22 cellular contexts compared by ENCODE assay signal in the genomic region with DNA sequence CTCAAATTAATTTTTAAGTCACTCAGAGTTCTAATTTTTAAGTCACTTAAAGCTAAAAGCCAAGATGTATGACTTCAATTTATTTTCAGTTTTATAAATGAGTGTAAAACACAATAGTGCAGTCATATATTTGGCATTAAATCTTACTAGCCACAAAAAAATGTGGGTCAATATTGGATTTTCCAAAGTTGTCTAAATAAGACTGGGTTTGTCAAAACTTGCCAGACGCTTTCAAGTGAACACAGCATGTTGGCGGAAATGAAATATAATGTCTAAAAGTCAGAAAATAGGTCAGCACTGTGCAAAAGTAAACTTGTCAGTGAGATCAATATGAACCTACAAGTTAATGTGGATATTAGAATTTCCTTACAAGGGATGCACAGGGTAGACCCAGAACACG.
DNase-seq lines count a peak whose midpoint lies in the region; ATAC-seq, FAIRE-seq and TF ChIP-seq lines count a peak whose summit lies in the region.
"Had no signal": no experiment of that assay in that cellular context is flagged by ENCODE, and none has a peak within 500 bp of the region (broad histone marks: within the 10 kb centered on the region; RNA-seq: fewer than 3 reads in every experiment).

No MANE protein-coding gene starts in this region.

- H3K4me3 ChIP-seq in PC-3 (ENCODE audit: low read length): no peak overlapping the region
- no peak overlapping the region for H3K4me3 ChIP-seq in bronchial epithelial cell (ENCODE audit: low read depth, low read length)
- H3K4me3 ChIP-seq: A549; BLaER1 treated with 17β-estradiol and CSF1 and Interleukin-3, amounts not matched to agents 10 nM and 100 nM had no signal

- H3K9me3 Mint-ChIP-seq in nephron progenitor cell (no peaks in the 10 kb centered on the region), osteocyte (ENCODE audit: unreplicated experiment) (no peaks in the 10 kb centered on the region)
- no peaks in the 10 kb centered on the region for H3K9me3 Mint-ChIP-seq in activated naive CD4-positive, alpha-beta T cell treated with anti-CD3 and anti-CD28 coated beads for 36 hours
- H3K9me3 Mint-ChIP-seq: CD4-positive, alpha-beta T cell had no signal

- peak overlapping the region; percentile 50 for H3K27ac Mint-ChIP-seq in nephron progenitor cell
- H3K27ac Mint-ChIP-seq in osteocyte (ENCODE audit: unreplicated experiment): peak overlapping the region; percentile 93
- no peak overlapping the region for H3K27ac Mint-ChIP-seq in activated naive CD4-positive, alpha-beta T cell treated with anti-CD3 and anti-CD28 coated beads for 36 hours
- H3K27ac Mint-ChIP-seq: B cell; CD4-positive, alpha-beta T cell; CD8-positive, alpha-beta T cell had no signal

- H3K4me3 Mint-ChIP-seq in nephron progenitor cell (no peak overlapping the region), osteocyte (ENCODE audit: unreplicated experiment) (peak overlapping the region; percentile 4)
- H3K4me3 Mint-ChIP-seq in activated naive CD4-positive, alpha-beta T cell treated with anti-CD3 and anti-CD28 coated beads for 36 hours: no peak overlapping the region
- H3K4me3 Mint-ChIP-seq: B cell; CD4-positive, alpha-beta T cell; CD8-positive, alpha-beta T cell had no signal

- H3K79me2 ChIP-seq in PC-3 (ENCODE audit: low read length): no peaks in the 10 kb centered on the region

- H3K4me1 ChIP-seq in PC-3 (ENCODE audit: insufficient read depth, low read length): peaks cover 5% of the 10 kb centered on the region; the same call in 1 of the 2 replicates
- H3K4me1 ChIP-seq: BLaER1 treated with 17β-estradiol and CSF1 and Interleukin-3, amounts not matched to agents 10 nM and 100 nM; Caco-2 had no signal

- peaks cover 29% of the 10 kb centered on the region for H3K4me1 Mint-ChIP-seq in nephron progenitor cell
- H3K4me1 Mint-ChIP-seq in osteocyte (ENCODE audit: unreplicated experiment): peaks cover 63% of the 10 kb centered on the region
- no peaks in the 10 kb centered on the region for H3K4me1 Mint-ChIP-seq in activated naive CD4-positive, alpha-beta T cell treated with anti-CD3 and anti-CD28 coated beads for 36 hours (ENCODE audit: low read depth)
- H3K4me1 Mint-ChIP-seq: B cell had no signal

- no peaks in the 10 kb centered on the region for H3F3A ChIP-seq in PC-3 (ENCODE audit: low read length, unreplicated experiment)

- H3K36me3 ChIP-seq in PC-3 (ENCODE audit: low read depth, low read length) (no peaks in the 10 kb centered on the region), bronchial epithelial cell (ENCODE audit: control insufficient read depth, insufficient read depth, low read length) (peaks cover 1% of the 10 kb centered on the region)
- H3K36me3 ChIP-seq: BLaER1 treated with 17β-estradiol and CSF1 and Interleukin-3, amounts not matched to agents 10 nM and 100 nM had no signal

- BruUV-seq in PC-3 (replicated peaks; lab: Mats Ljungman, UMichigan): no TSS peak

- CTCF ChIA-PET in PC-3 (lab: Charles Lee): no interaction called here
- CTCF ChIA-PET in activated naive CD4-positive, alpha-beta T cell treated with anti-CD3 and anti-CD28 coated beads for 36 hours (lab: Charles Lee): no interaction called here

- H3K27ac ChIP-seq in PC-3 (ENCODE audit: low read length): no peak overlapping the region
- H3K27ac ChIP-seq: 22Rv1; A549; BLaER1 treated with 17β-estradiol and CSF1 and Interleukin-3, amounts not matched to agents 10 nM and 100 nM; C4-2B had no signal

- DNase-seq in PC-3 (peak; percentile 16), bronchial epithelial cell (ENCODE audit: low read depth) (peak; percentile 61), nephron progenitor cell (no peak), osteocyte (ENCODE audit: extremely low spot score, unreplicated experiment) (no peak), NCI-H1930 (lab: John Stamatoyannopoulos, UW) (no peak), NCI-H187 (lab: John Stamatoyannopoulos, UW) (no peak)
- DNase-seq in activated naive CD4-positive, alpha-beta T cell treated with anti-CD3 and anti-CD28 coated beads for 36 hours: no peak
- DNase-seq: AML-193; Caco-2; Calu3; CD4-positive, alpha-beta T cell; CD8-positive, alpha-beta T cell; DMS79 treated with DMSO at 0.1 percent for 48 hours; GF-D8 had no signal

- FAIRE-seq in bronchial epithelial cell (lab: Jason Lieb, UNC): no peak
- FAIRE-seq: A549, D721Med, GM12891, GM19239 had no signal

- POLR2A ChIA-PET in PC-3 (lab: Charles Lee; ENCODE audit: unreplicated experiment): no interaction called here

- intact Hi-C loops in PC-3 (cut with micrococcal nuclease): no loop called here
- intact Hi-C loops in activated naive CD4-positive, alpha-beta T cell treated with anti-CD3 and anti-CD28 coated beads for 36 hours (cut with micrococcal nuclease): no loop called here

- H3K4me2 ChIP-seq in PC-3 (ENCODE audit: low read length): no peak overlapping the region
- H3K4me2 ChIP-seq: A549; BLaER1 treated with 17β-estradiol and CSF1 and Interleukin-3, amounts not matched to agents 10 nM and 100 nM had no signal

- no peak for TF ChIP-seq CTCF in PC-3 (conservative IDR thresholded peaks at IDR 0.05; ENCODE audit: low read depth, low read length)
- no peak for TF ChIP-seq CTCF in bronchial epithelial cell (IDR thresholded peaks at IDR 0.05; ENCODE audit: insufficient read depth, low read length, severe bottlenecking)
- TF ChIP-seq CTCF in nephron progenitor cell (IDR thresholded peaks at IDR 0.05): no peak
- no peak for TF ChIP-seq CTCF in osteocyte (IDR thresholded peaks at IDR 0.05)

- H3K36me3 Mint-ChIP-seq in nephron progenitor cell (ENCODE audit: low read depth) (peaks cover 22% of the 10 kb centered on the region), osteocyte (ENCODE audit: unreplicated experiment) (peaks cover 34% of the 10 kb centered on the region)
- H3K36me3 Mint-ChIP-seq in activated naive CD4-positive, alpha-beta T cell treated with anti-CD3 and anti-CD28 coated beads for 36 hours (ENCODE audit: low read depth): no peaks in the 10 kb centered on the region
- H3K36me3 Mint-ChIP-seq: CD8-positive, alpha-beta T cell had no signal

- ATAC-seq in PC-3: peak; percentile 25; the same call in 1 of the 2 replicates
- ATAC-seq: A549; CD8-positive, alpha-beta T cell had no signal

- no peak overlapping the region for H2AFZ ChIP-seq in PC-3 (ENCODE audit: low read length)

- no peaks in the 10 kb centered on the region for H3K9me3 ChIP-seq in PC-3 (ENCODE audit: low read length)
- H3K9me3 ChIP-seq: A549; BLaER1 treated with 17β-estradiol and CSF1 and Interleukin-3, amounts not matched to agents 10 nM and 100 nM; Caco-2 had no signal

- H3K9me2 ChIP-seq in PC-3 (replicated peaks; ENCODE audit: low read length): no peaks in the 10 kb centered on the region

- no peak overlapping the region for H3K9ac ChIP-seq in PC-3 (ENCODE audit: low read length)
- H3K9ac ChIP-seq: BLaER1 treated with 17β-estradiol and CSF1 and Interleukin-3, amounts not matched to agents 10 nM and 100 nM had no signal

- H3K27me3 Mint-ChIP-seq in nephron progenitor cell (ENCODE audit: low read depth, poor library complexity) (no peaks in the 10 kb centered on the region), osteocyte (ENCODE audit: unreplicated experiment) (no peaks in the 10 kb centered on the region)
- no peaks in the 10 kb centered on the region for H3K27me3 Mint-ChIP-seq in activated naive CD4-positive, alpha-beta T cell treated with anti-CD3 and anti-CD28 coated beads for 36 hours (ENCODE audit: low read depth)
- H3K27me3 Mint-ChIP-seq: B cell; CD4-positive, alpha-beta T cell had no signal

- H3K27me3 ChIP-seq in PC-3 (ENCODE audit: low read length) (no peaks in the 10 kb centered on the region), bronchial epithelial cell (ENCODE audit: control insufficient read depth, insufficient read depth, low read length) (no peaks in the 10 kb centered on the region)
- H3K27me3 ChIP-seq: BLaER1 treated with 17β-estradiol and CSF1 and Interleukin-3, amounts not matched to agents 10 nM and 100 nM had no signal

- no peaks in the 10 kb centered on the region for H4K20me1 ChIP-seq in PC-3 (ENCODE audit: low read length)
- H4K20me1 ChIP-seq: BLaER1 treated with 17β-estradiol and CSF1 and Interleukin-3, amounts not matched to agents 10 nM and 100 nM had no signal

Comparison
In these comparisons a context has a peak if more than half of its experiments do, and no peak if none do; other contexts are left out.
1. DNase-seq: peak in PC-3 (single experiment) and bronchial epithelial cell (single experiment); none in nephron progenitor cell (single experiment), osteocyte (single experiment), activated naive CD4-positive, alpha-beta T cell treated with anti-CD3 and anti-CD28 coated beads for 36 hours (single experiment), NCI-H1930 (0 of 2) and NCI-H187 (0 of 2).